26 cellular contexts compared by ENCODE assay signal in the genomic region with DNA sequence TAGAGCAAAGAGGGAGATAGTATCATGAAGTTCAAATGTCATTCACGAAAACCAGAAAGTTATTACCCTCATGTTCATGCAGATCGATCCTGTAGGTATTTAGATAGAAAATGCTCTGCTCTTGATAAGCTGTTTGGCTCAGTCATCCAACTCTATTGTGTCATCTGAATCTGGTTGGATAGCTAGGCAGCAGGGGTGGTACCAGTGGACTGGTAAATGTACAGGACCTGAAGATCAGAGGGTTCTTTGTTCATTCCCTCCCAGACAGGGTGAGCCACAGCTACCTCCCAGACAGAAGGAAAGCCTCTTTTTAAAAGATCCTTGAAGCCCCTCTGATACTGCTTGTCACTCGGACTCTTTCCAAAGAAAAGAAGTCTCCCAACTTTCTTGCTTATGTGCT. TPM values are rescaled to one million over a fixed set of nuclear protein-coding genes. Genes with fewer than 3 reads are reported as not detected.
DNase-seq lines count a peak whose midpoint lies in the region; ATAC-seq and TF ChIP-seq lines count a peak whose summit lies in the region.
"Had no signal": no experiment of that assay in that cellular context is flagged by ENCODE, and none has a peak within 500 bp of the region (broad histone marks: within the 10 kb centered on the region; RNA-seq: fewer than 3 reads in every experiment).

No MANE protein-coding gene starts in this region.

- H3K27me3 Mint-ChIP-seq in endodermal cell (ENCODE audit: insufficient read depth), result peaks cover 13% of the 10 kb centered on the region
- peaks cover 25% of the 10 kb centered on the region for H3K27me3 Mint-ChIP-seq in osteocyte (ENCODE audit: unreplicated experiment)
- H3K27me3 Mint-ChIP-seq: IgD-negative memory B cell had no signal

- H3K4me1 ChIP-seq in BE2C (peaks cover 19% of the 10 kb centered on the region), endodermal cell (ENCODE audit: control insufficient read depth, insufficient read depth, low read length) (peaks cover 8% of the 10 kb centered on the region)
- H3K4me1 ChIP-seq: colonic mucosa had no signal

- H3K9me3 Mint-ChIP-seq in endodermal cell (no peaks in the 10 kb centered on the region), osteocyte (ENCODE audit: unreplicated experiment) (no peaks in the 10 kb centered on the region)
- H3K9me3 Mint-ChIP-seq: activated CD4-positive, alpha-beta memory T cell treated with anti-CD3 and anti-CD28 coated beads for 36 hours; GM23338; nephron progenitor cell had no signal

- H3K27ac Mint-ChIP-seq in endodermal cell (no peak overlapping the region), osteocyte (ENCODE audit: unreplicated experiment) (no peak overlapping the region)
- H3K27ac Mint-ChIP-seq: activated CD4-positive, alpha-beta memory T cell treated with anti-CD3 and anti-CD28 coated beads for 36 hours; GM23338; IgD-negative memory B cell; stimulated activated memory B cell treated with anti-CD40 and anti-IgM and Interleukin-4, amounts not matched to agents 10 μg/mL and 1 μg/mL and 100 μg/mL, for 72 hours had no signal

- H3K36me3 Mint-ChIP-seq in endodermal cell (ENCODE audit: low read depth) (no peaks in the 10 kb centered on the region), osteocyte (ENCODE audit: unreplicated experiment) (no peaks in the 10 kb centered on the region)
- H3K36me3 Mint-ChIP-seq: activated CD4-positive, alpha-beta memory T cell treated with anti-CD3 and anti-CD28 coated beads for 36 hours; IgD-negative memory B cell; stimulated activated memory B cell treated with anti-CD40 and anti-IgM and Interleukin-4, amounts not matched to agents 10 μg/mL and 1 μg/mL and 100 μg/mL, for 72 hours had no signal

- no peak overlapping the region for H3K4me3 Mint-ChIP-seq in endodermal cell
- no peak overlapping the region for H3K4me3 Mint-ChIP-seq in osteocyte (ENCODE audit: unreplicated experiment)
- H3K4me3 Mint-ChIP-seq: activated CD4-positive, alpha-beta memory T cell treated with anti-CD3 and anti-CD28 coated beads for 36 hours; GM23338; IgD-negative memory B cell; nephron progenitor cell; stimulated activated memory B cell treated with anti-CD40 and anti-IgM and Interleukin-4, amounts not matched to agents 10 μg/mL and 1 μg/mL and 100 μg/mL, for 72 hours had no signal

- H3K4me3 ChIP-seq in BE2C (ENCODE audit: low read depth, low read length) (peak overlapping the region; percentile 1; the same call in 1 of the 2 replicates), endodermal cell (ENCODE audit: low read length) (no peak overlapping the region), MG63 (no peak overlapping the region)
- H3K4me3 ChIP-seq: colonic mucosa, GM23338, mucosa of descending colon had no signal

- H3K4me1 Mint-ChIP-seq in endodermal cell, result peaks cover 17% of the 10 kb centered on the region
- H3K4me1 Mint-ChIP-seq in osteocyte (ENCODE audit: unreplicated experiment), result no peaks in the 10 kb centered on the region
- H3K4me1 Mint-ChIP-seq: IgD-negative memory B cell had no signal

- DNase-seq in BE2C, result no peak
- DNase-seq in RPMI7951 (ENCODE audit: low read depth), result peak; percentile 56
- DNase-seq in endodermal cell, result no peak
- peak; percentile 7 for DNase-seq in osteocyte (ENCODE audit: extremely low spot score, unreplicated experiment)
- no peak for DNase-seq in MG63
- no peak for DNase-seq in omental fat pad (ENCODE audit: low spot score)
- DNase-seq: activated CD4-positive, alpha-beta memory T cell treated with anti-CD3 and anti-CD28 coated beads for 36 hours; activated effector memory CD4-positive, alpha-beta T cell treated with anti-CD3 and anti-CD28 coated beads, Interleukin-2, amount 50 U/mL, for 16 hours; brain microvascular endothelial cell; colonic mucosa; mucosa of descending colon; NCI-H1417 treated with DMSO at 0.1 percent for 48 hours; NCI-H2171 treated with DMSO at 0.1 percent for 48 hours; NCI-H524 treated with DMSO at 0.1 percent for 48 hours; nephron progenitor cell; stimulated activated CD4-positive, alpha-beta T cell treated with anti-CD3 and anti-CD28 coated beads, Interleukin-1b, Interleukin-23, amount 100 ng/mL, for 48 hours had no signal

- ATAC-seq in GM21390 (IDR thresholded peaks at IDR 0.05; ENCODE audit: unreplicated experiment), result no peak
- ATAC-seq in HG02759 (IDR thresholded peaks at IDR 0.05; ENCODE audit: unreplicated experiment), result no peak
- no peak for ATAC-seq in omental fat pad (ENCODE audit: low FRiP score)
- ATAC-seq: GM23338; left lobe of liver; stimulated activated memory B cell treated with anti-CD40 and anti-IgM and Interleukin-4, amounts not matched to agents 10 μg/mL and 1 μg/mL and 100 μg/mL, for 72 hours had no signal

- no peaks in the 10 kb centered on the region for H3K27me3 ChIP-seq in BE2C
- H3K27me3 ChIP-seq in endodermal cell (ENCODE audit: control insufficient read depth, insufficient read depth, low read length, poor library complexity, severe bottlenecking), result no peaks in the 10 kb centered on the region
- H3K27me3 ChIP-seq in MG63, result peaks cover 8% of the 10 kb centered on the region
- H3K27me3 ChIP-seq: brain microvascular endothelial cell, colonic mucosa had no signal

- no peaks in the 10 kb centered on the region for H3K36me3 ChIP-seq in BE2C
- H3K36me3 ChIP-seq in endodermal cell (ENCODE audit: control insufficient read depth, insufficient read depth, low read length), result no peaks in the 10 kb centered on the region
- no peaks in the 10 kb centered on the region for H3K36me3 ChIP-seq in MG63
- H3K36me3 ChIP-seq: brain microvascular endothelial cell, colonic mucosa had no signal

- peak overlapping the region; percentile 93 for H3K27ac ChIP-seq in endodermal cell (ENCODE audit: low read depth, low read length)
- H3K27ac ChIP-seq: brain microvascular endothelial cell, colonic mucosa, HL-60, RWPE1 had no signal

- H3K9me3 ChIP-seq in BE2C, result no peaks in the 10 kb centered on the region
- no peaks in the 10 kb centered on the region for H3K9me3 ChIP-seq in endodermal cell (ENCODE audit: control insufficient read depth, low read length)
- H3K9me3 ChIP-seq in MG63, result no peaks in the 10 kb centered on the region
- H3K9me3 ChIP-seq: colonic mucosa, mucosa of descending colon had no signal

- no peak for TF ChIP-seq CTCF in BE2C (IDR thresholded peaks at IDR 0.05; ENCODE audit: low read depth, low read length)
- TF ChIP-seq CTCF in endodermal cell (conservative IDR thresholded peaks at IDR 0.05), result no peak
- TF ChIP-seq CTCF in osteocyte (IDR thresholded peaks at IDR 0.05), result no peak
- no peak for TF ChIP-seq CTCF in omental fat pad (IDR thresholded peaks at IDR 0.05)

- WGBS in endodermal cell (ENCODE audit: insufficient coverage in 1 of 2, insufficient read length in 1 of 2), 2 experiments, result 93 to 95% methylated on average over 3 of the region's 3 CpGs

- no peak overlapping the region for H3K9ac ChIP-seq in endodermal cell (ENCODE audit: extremely low read depth, low read length, poor library complexity, severe bottlenecking)

RNA-seq across cellular contexts. Expression of a gene that starts 29.8 kb away (rescaled TPM):
- 32.0 TPM for polyA plus RNA-seq in BE2C (2012; ENCODE audit: insufficient read depth, insufficient read length, low read depth)
- 8.2 and 10.7 TPM in 2 replicates for total RNA-seq in RPMI7951 (2014; rRNA removed; shearing (Covaris generic))
- total RNA-seq in endodermal cell (1 to 10 TPM in 1 of 2 donors, under 1 TPM in 1; 0.35 to 2.1 TPM), osteocyte (not detected in 2 replicates), omental fat pad (under 1 TPM in 1 of 4 donors, not detected in 3; 0.28 TPM)
- 2.6 TPM for polyA plus RNA-seq in endodermal cell (2013, experiment 1 of 2)
- polyA plus RNA-seq in endodermal cell (2013, experiment 2 of 2), result 4.1 TPM
- 2.7 TPM in 1 of 2 replicates, not detected in the other for total RNA-seq in MG63 (2014; rRNA removed; shearing (Covaris generic); ENCODE audit: low replicate concordance)
- total RNA-seq: activated CD4-positive, alpha-beta memory T cell treated with anti-CD3 and anti-CD28 coated beads for 36 hours; left lobe of liver; skeletal muscle tissue had no signal
- polyA plus RNA-seq: BJ, IgD-negative memory B cell had no signal

Comparison
In these comparisons a context has a peak if more than half of its experiments do, and no peak if none do; other contexts are left out.
1. DNase-seq: peak in RPMI7951 (single experiment) and osteocyte (single experiment); none in BE2C (single experiment), endodermal cell (single experiment), MG63 (single experiment) and omental fat pad (single experiment).